8 cellular contexts compared by ENCODE assay signal in genomic region chr3:194276768-194277546, GRCh38.
DNase-seq lines count a peak whose midpoint lies in the region; ATAC-seq lines count a peak whose summit lies in the region.

No MANE protein-coding gene starts in this region.

- H2BK15ac ChIP-seq in mesendoderm (replicated peaks; ENCODE audit: low read depth): no peak overlapping the region

- H3K4me3 ChIP-seq in mesendoderm (ENCODE audit: low read length): no peak overlapping the region
- H3K4me3 ChIP-seq in urinary bladder (ENCODE audit: low read depth, low read length): no peak overlapping the region

- no peak overlapping the region for H3K27ac Mint-ChIP-seq in activated T-cell treated with anti-CD3 and anti-CD28 coated beads, Interleukin-2, amount 50 U/mL, for 24 hours

- no peak overlapping the region for H2BK120ac ChIP-seq in mesendoderm (ENCODE audit: low read depth, low read length)

- no peak overlapping the region for H3K4me3 Mint-ChIP-seq in activated T-cell treated with anti-CD3 and anti-CD28 coated beads, Interleukin-2, amount 50 U/mL, for 24 hours

- no peak overlapping the region for H4K8ac ChIP-seq in mesendoderm (ENCODE audit: low read depth, low read length)

- WGBS in mesendoderm (ENCODE audit: extremely low coverage, insufficient coverage, low lambda C conversion rate): no CpG with 5 or more reads among the region's 15 CpGs
- 51% methylated on average over 15 of the region's 15 CpGs for WGBS in urinary bladder

- H3K4me1 Mint-ChIP-seq in activated T-cell treated with anti-CD3 and anti-CD28 coated beads, Interleukin-2, amount 50 U/mL, for 24 hours (ENCODE audit: low read depth): peaks cover 6% of the 10 kb centered on the region

- ATAC-seq in HG02763 (IDR thresholded peaks at IDR 0.05; ENCODE audit: unreplicated experiment): no peak

- no peak overlapping the region for H3K23ac ChIP-seq in mesendoderm (ENCODE audit: low read length)

- no peaks in the 10 kb centered on the region for H3K27me3 ChIP-seq in mesendoderm (ENCODE audit: insufficient read depth, low read length, poor library complexity)

- H4K5ac ChIP-seq in mesendoderm (ENCODE audit: low read length): no peak overlapping the region

- H3K27me3 Mint-ChIP-seq in activated T-cell treated with anti-CD3 and anti-CD28 coated beads, Interleukin-2, amount 50 U/mL, for 24 hours: no peaks in the 10 kb centered on the region

- no peaks in the 10 kb centered on the region for H3K36me3 Mint-ChIP-seq in activated T-cell treated with anti-CD3 and anti-CD28 coated beads, Interleukin-2, amount 50 U/mL, for 24 hours (ENCODE audit: low read depth)

- H2AK5ac ChIP-seq in mesendoderm (ENCODE audit: low read length): no peak overlapping the region

- H3K9ac ChIP-seq in mesendoderm (ENCODE audit: low read length): no peak overlapping the region

- peak; percentile 12 for DNase-seq in activated T-cell treated with anti-CD3 and anti-CD28 coated beads, Interleukin-2, amount 50 U/mL, for 24 hours
- DNase-seq in activated T-cell treated with anti-CD3 and anti-CD28 coated beads, Interleukin-2, amount 50 U/mL, for 1 hour: no peak
- DNase-seq in ecto neural progenitor cell (ENCODE audit: low spot score) (peak; percentile 55), mesendoderm (no peak), HT-29 (ENCODE audit: low spot score) (no peak), NCI-H226 (no peak)

- no peak overlapping the region for H3K27ac ChIP-seq in mesendoderm (ENCODE audit: low read depth, low read length)
- peak overlapping the region; percentile 63 for H3K27ac ChIP-seq in urinary bladder (ENCODE audit: low read depth)

- no peak overlapping the region for H3K4ac ChIP-seq in mesendoderm (ENCODE audit: low read depth, low read length)

- peak overlapping the region; percentile 26 for H3K56ac ChIP-seq in mesendoderm (ENCODE audit: low read length)

- H3K36me3 ChIP-seq in mesendoderm (ENCODE audit: control insufficient read depth, insufficient read depth, low read length) (no peaks in the 10 kb centered on the region), urinary bladder (ENCODE audit: insufficient read depth) (no peaks in the 10 kb centered on the region)

- no peak overlapping the region for H2BK5ac ChIP-seq in mesendoderm (ENCODE audit: low read length)

- no peaks in the 10 kb centered on the region for H3K79me1 ChIP-seq in mesendoderm (ENCODE audit: low read length)

- no peaks in the 10 kb centered on the region for H3K9me3 Mint-ChIP-seq in activated T-cell treated with anti-CD3 and anti-CD28 coated beads, Interleukin-2, amount 50 U/mL, for 24 hours

- H3K79me2 ChIP-seq in mesendoderm (ENCODE audit: control insufficient read depth, insufficient read depth, low read length): no peaks in the 10 kb centered on the region

- no peak overlapping the region for H3K18ac ChIP-seq in mesendoderm (ENCODE audit: low read length)

- H3K4me2 ChIP-seq in mesendoderm (ENCODE audit: low read length): no peak overlapping the region

- H3K4me1 ChIP-seq in mesendoderm (ENCODE audit: control insufficient read depth, low read depth, low read length) (no peaks in the 10 kb centered on the region), urinary bladder (ENCODE audit: insufficient read depth) (peaks cover 1% of the 10 kb centered on the region)

Comparison
In these comparisons a context has a peak if more than half of its experiments do, and no peak if none do; other contexts are left out.
1. DNase-seq: peak in activated T-cell treated with anti-CD3 and anti-CD28 coated beads, Interleukin-2, amount 50 U/mL, for 24 hours (single experiment) and ecto neural progenitor cell (single experiment); none in activated T-cell treated with anti-CD3 and anti-CD28 coated beads, Interleukin-2, amount 50 U/mL, for 1 hour (single experiment), mesendoderm (single experiment), HT-29 (single experiment) and NCI-H226 (single experiment).